Comparison of ENCODE assay signal across 23 cellular contexts in the genomic region with DNA sequence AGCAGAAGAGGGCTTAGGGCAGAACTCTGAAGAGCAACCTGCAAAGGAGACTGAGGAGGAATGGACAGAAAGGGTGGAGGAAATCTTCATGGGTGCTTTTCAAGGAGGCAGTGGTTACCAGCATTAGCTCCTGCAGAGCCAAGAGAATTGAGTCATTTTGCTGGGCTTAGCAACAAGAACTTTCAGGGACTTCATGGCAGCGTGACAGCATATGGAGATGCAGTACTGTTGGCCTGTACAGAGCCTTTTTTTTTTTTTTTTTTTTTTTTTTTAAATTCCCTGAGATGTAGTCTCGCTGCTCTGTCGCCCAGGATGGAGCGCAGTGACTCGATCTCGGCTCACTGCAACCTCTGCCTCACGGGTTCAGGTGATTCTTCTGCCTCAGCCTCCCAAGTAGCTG. TPM values are rescaled to one million over a fixed set of nuclear protein-coding genes. Genes with fewer than 3 reads are reported as not detected.
DNase-seq lines count a peak whose midpoint lies in the region; ATAC-seq and TF ChIP-seq lines count a peak whose summit lies in the region.
"Had no signal": no experiment of that assay in that cellular context is flagged by ENCODE, and none has a peak within 500 bp of the region (broad histone marks: within the 10 kb centered on the region; RNA-seq: fewer than 3 reads in every experiment).

No MANE protein-coding gene starts in this region.

- no peak overlapping the region for H3K4me3 ChIP-seq in GM23248
- no peak overlapping the region for H3K4me3 ChIP-seq in body of pancreas
- H3K4me3 ChIP-seq in heart right ventricle = no peak overlapping the region
- H3K4me3 ChIP-seq in H7 (ENCODE audit: insufficient read depth, low read depth, low read length) = no peak overlapping the region
- H3K4me3 ChIP-seq: smooth muscle cell had no signal

- H3K27me3 ChIP-seq in GM23248 (replicated peaks; ENCODE audit: insufficient read depth) (no peaks in the 10 kb centered on the region), body of pancreas (no peaks in the 10 kb centered on the region), heart right ventricle (no peaks in the 10 kb centered on the region), H7 (ENCODE audit: control insufficient read depth, insufficient read depth, low read length) (no peaks in the 10 kb centered on the region)

- H3K9me2 ChIP-seq in GM23248 (ENCODE audit: insufficient read depth) = no peaks in the 10 kb centered on the region

- ATAC-seq in body of pancreas = peak; percentile 55
- ATAC-seq in heart right ventricle = peak; percentile 45 to 80 (median 54)
- peak; percentile 54 for ATAC-seq in sciatic nerve
- ATAC-seq in GM19035 (IDR thresholded peaks at IDR 0.05; ENCODE audit: unreplicated experiment) = no peak
- ATAC-seq: activated T-helper 17 cell treated with anti-CD3 and anti-CD28 coated beads, Interleukin-2, amount 50 U/mL, for 72 hours; natural killer cell had no signal

- H4K20me1 ChIP-seq in GM23248 (ENCODE audit: insufficient read depth) = no peaks in the 10 kb centered on the region

- no peaks in the 10 kb centered on the region for H3K4me1 ChIP-seq in GM23248 (ENCODE audit: insufficient read depth)
- peaks cover 31% of the 10 kb centered on the region for H3K4me1 ChIP-seq in body of pancreas
- peaks cover 0 to 57% (median 41%) of the 10 kb centered on the region in 9 donors for H3K4me1 ChIP-seq in heart right ventricle

- H3K79me2 ChIP-seq in GM23248 (ENCODE audit: insufficient read depth) = no peaks in the 10 kb centered on the region

- H3K4me3 Mint-ChIP-seq in activated T-cell treated with anti-CD3 and anti-CD28 coated beads, Interleukin-2, amount 50 U/mL, for 24 hours = no peak overlapping the region
- H3K4me3 Mint-ChIP-seq: activated naive CD8-positive, alpha-beta T cell; activated T-helper 17 cell treated with anti-CD3 and anti-CD28 coated beads, Interleukin-2, amount 50 U/mL, for 72 hours; B cell; H9; mesothelial cell of epicardium; natural killer cell had no signal

- DNase-seq in GM23248 (peak; percentile 26), body of pancreas (peak in 2 of 4 donors; percentile 46 to 54), heart right ventricle (peak in 1 of 2 donors; percentile 54), sciatic nerve (ENCODE audit: low spot score) (no peak), H7 (no peak), T-helper 2 cell (no peak)
- DNase-seq in activated T-cell treated with anti-CD3 and anti-CD28 coated beads, Interleukin-2, amount 50 U/mL, for 24 hours = no peak
- DNase-seq: activated CD4-positive, alpha-beta T cell treated with anti-CD3 and anti-CD28 coated beads for 48 hours; COR-L47; dermis blood vessel endothelial cell; H9; natural killer cell; NCI-H1048; NCI-H1930; NK-92 treated with Interleukin-12 subunit alpha and Interleukin-12 subunit beta, amount 100 ng/mL, for 24 hours; stimulated activated CD4-positive, alpha-beta T cell treated with anti-CD3 and anti-CD28 coated beads, Interleukin-4, amount 100 ng/mL, for 24 hours; SW 1271 had no signal

- H3K4me2 ChIP-seq in GM23248 (ENCODE audit: unreplicated experiment) = no peak overlapping the region
- H3K4me2 ChIP-seq: smooth muscle cell had no signal

- no peak overlapping the region for H3K9ac ChIP-seq in GM23248

- no peak for TF ChIP-seq CTCF in body of pancreas (IDR thresholded peaks at IDR 0.05)
- TF ChIP-seq CTCF in heart right ventricle (IDR thresholded peaks at IDR 0.05) = no peak

- no peaks in the 10 kb centered on the region for H3K36me3 ChIP-seq in GM23248 (ENCODE audit: low read depth)
- H3K36me3 ChIP-seq in body of pancreas (replicated peaks in 1 of 2; ENCODE audit: insufficient read depth in 1 of 2, low read depth in 2 of 2) = no peaks in the 10 kb centered on the region
- peaks cover 0 to 6% (median 0%) of the 10 kb centered on the region in 9 donors for H3K36me3 ChIP-seq in heart right ventricle
- no peaks in the 10 kb centered on the region; the same call in 1 of the 2 replicates for H3K36me3 ChIP-seq in H7 (replicated peaks; ENCODE audit: control insufficient read depth, insufficient read depth, low read length)

- 27 to 32% methylated on average over 7 of the region's 7 CpGs for WGBS in GM23248 (ENCODE audit: low coverage in 1 of 2, low lambda C conversion rate in 2 of 2, missing lambda C conversion rate in 2 of 2), 2 experiments
- WGBS in body of pancreas, 2 donors = 83 to 88% methylated on average over 7 of the region's 7 CpGs
- 67 to 82% methylated on average over 7 of the region's 7 CpGs for WGBS in heart right ventricle, 2 donors

- no peaks in the 10 kb centered on the region for H3K9me3 ChIP-seq in GM23248 (ENCODE audit: low read depth)
- H3K9me3 ChIP-seq in body of pancreas = no peaks in the 10 kb centered on the region
- H3K9me3 ChIP-seq in heart right ventricle = no peaks in the 10 kb centered on the region

- no peaks in the 10 kb centered on the region for H3K4me1 Mint-ChIP-seq in activated T-cell treated with anti-CD3 and anti-CD28 coated beads, Interleukin-2, amount 50 U/mL, for 24 hours (ENCODE audit: low read depth)
- H3K4me1 Mint-ChIP-seq: B cell had no signal

- H3K27ac Mint-ChIP-seq in activated T-cell treated with anti-CD3 and anti-CD28 coated beads, Interleukin-2, amount 50 U/mL, for 24 hours = no peak overlapping the region
- H3K27ac Mint-ChIP-seq: activated naive CD8-positive, alpha-beta T cell; activated T-helper 17 cell treated with anti-CD3 and anti-CD28 coated beads, Interleukin-2, amount 50 U/mL, for 72 hours; B cell; H9; mesothelial cell of epicardium; natural killer cell had no signal

- H3K27ac ChIP-seq in GM23248 (no peak overlapping the region), body of pancreas (no peak overlapping the region), heart right ventricle (peak overlapping the region in 6 of 10 donors; percentile 8 to 80 (median 70))

- no peak overlapping the region for H2AFZ ChIP-seq in GM23248

- in situ Hi-C loops in GM23248 (cut with MboI) = no loop called here

- intact Hi-C loops in body of pancreas (cut with DNase I) (no loop called here), heart right ventricle (cut with DNase I) (loop anchor here in 3 of 10 donors (5.0 to 10.0 kb wide), 3 partner anchors 38 to 141 kb away; no protein-coding TSS in a partner anchor), sciatic nerve (cut with DNase I) (no loop called here)

- H3K27me3 Mint-ChIP-seq in activated T-cell treated with anti-CD3 and anti-CD28 coated beads, Interleukin-2, amount 50 U/mL, for 24 hours = peaks cover 10% of the 10 kb centered on the region
- H3K27me3 Mint-ChIP-seq: B cell had no signal

- H3F3A ChIP-seq in GM23248 (ENCODE audit: insufficient read depth) = no peaks in the 10 kb centered on the region

- TF ChIP-seq POLR2A in body of pancreas (IDR thresholded peaks at IDR 0.05) = no peak

- H3K9me3 Mint-ChIP-seq in activated T-cell treated with anti-CD3 and anti-CD28 coated beads, Interleukin-2, amount 50 U/mL, for 24 hours = no peaks in the 10 kb centered on the region
- H3K9me3 Mint-ChIP-seq: activated T-helper 17 cell treated with anti-CD3 and anti-CD28 coated beads, Interleukin-2, amount 50 U/mL, for 72 hours; H9; natural killer cell had no signal

- H3K36me3 Mint-ChIP-seq in activated T-cell treated with anti-CD3 and anti-CD28 coated beads, Interleukin-2, amount 50 U/mL, for 24 hours (ENCODE audit: low read depth) = no peaks in the 10 kb centered on the region

RNA-seq across cellular contexts. Expression of a gene that starts 41.0 kb away (rescaled TPM):
- total RNA-seq in GM23248 (2014; rRNA removed; shearing (Covaris generic)) = 14.6 and 18.0 TPM in 2 replicates
- 10.4 and 11.0 TPM in 2 replicates for polyA plus RNA-seq in GM23248 (2016; fragmentation: Nextera tagmentation; extraction: Ambion mirVana)
- total RNA-seq in body of pancreas = 10 to 100 TPM; 37.9 to 44.2 TPM
- 100 to 1,000 TPM in 8 of 10 donors, 10 to 100 TPM in 2; 89.0 to 136 (median 124) TPM for total RNA-seq in heart right ventricle
- polyA plus RNA-seq in heart right ventricle = 100 to 1,000 TPM in 1 of 2 donors, 10 to 100 TPM in 1; 42.4 to 116 TPM
- 42.1 TPM for total RNA-seq in sciatic nerve
- 16.1 and 20.6 TPM in 2 replicates for total RNA-seq in H7 (2014; rRNA removed; shearing (Covaris generic))

Comparison
In these comparisons a context has a peak if more than half of its experiments do, and no peak if none do; other contexts are left out.
1. H3K27ac ChIP-seq: peak in heart right ventricle (6 of 10); none in GM23248 (single experiment) and body of pancreas (0 of 4).